9 cellular contexts compared by ENCODE assay signal in the genomic region with DNA sequence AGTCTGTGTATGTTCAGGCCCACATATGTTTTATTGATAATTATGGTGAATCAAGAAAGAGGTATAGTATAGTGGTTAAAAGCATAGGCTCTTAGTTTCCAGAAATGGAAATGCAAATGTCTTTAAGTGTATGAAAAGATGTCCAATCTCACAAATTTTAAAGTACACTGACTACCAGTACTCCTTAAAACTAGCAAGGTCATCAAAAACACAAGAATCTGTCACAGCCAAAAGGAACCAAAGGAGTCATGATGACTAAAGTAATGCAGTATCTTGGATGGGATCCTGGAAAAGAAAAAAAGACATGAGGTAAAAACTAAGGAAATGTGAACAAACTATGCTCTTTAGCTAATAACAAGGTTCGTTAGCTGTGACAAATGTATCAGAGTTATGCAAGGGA. TPM values are rescaled to one million over a fixed set of nuclear protein-coding genes. Genes with fewer than 3 reads are reported as not detected.
A peak's percentile ranks its signal among the peaks of the same experiment; 100 is the strongest.
DNase-seq lines count a peak whose midpoint lies in the region; ATAC-seq and TF ChIP-seq lines count a peak whose summit lies in the region.
"Had no signal": no experiment of that assay in that cellular context is flagged by ENCODE, and none has a peak within 500 bp of the region (broad histone marks: within the 10 kb centered on the region; RNA-seq: fewer than 3 reads in every experiment).

No MANE protein-coding gene starts in this region.

- DNase-seq in GM06990 (ENCODE audit: extremely low read depth, insufficient read length) (no peak), osteoblast (ENCODE audit: insufficient read length, low spot score, missing footprints) (no peak), NCI-H748 treated with DMSO at 0.1 percent for 48 hours (lab: John Stamatoyannopoulos, UW) (no peak), SW480 (ENCODE audit: low spot score) (no peak)
- DNase-seq in effector memory CD4-positive, alpha-beta T cell = no peak
- DNase-seq in stimulated activated CD4-positive, alpha-beta T cell treated with anti-CD3 and anti-CD28 coated beads, Interleukin-12 subunit alpha, Interleukin-12 subunit beta, amount 100 ng/mL, for 4 hours = no peak

- H3K4me3 ChIP-seq in GM06990 (replicated peaks; ENCODE audit: low read depth, low read length) = peak overlapping the region; percentile 69
- peak overlapping the region; percentile 91 for H3K4me3 ChIP-seq in OCI-LY3 (ENCODE audit: low read length)
- H3K4me3 ChIP-seq in effector memory CD4-positive, alpha-beta T cell (ENCODE audit: insufficient read depth, low read depth, low read length, poor library complexity, severe bottlenecking) = peak overlapping the region; percentile 57
- H3K4me3 ChIP-seq in osteoblast (ENCODE audit: insufficient read depth, low read length) = peak overlapping the region; percentile 70

- H3K36me3 ChIP-seq in GM06990 (ENCODE audit: control insufficient read depth, insufficient read depth, low read length) = 0 out of 2 replicates have a peak, but pooled peaks cover 1% of the 10 kb centered on the region
- peaks cover 23% of the 10 kb centered on the region for H3K36me3 ChIP-seq in OCI-LY3 (replicated peaks; ENCODE audit: low read depth, low read length)
- peaks cover 21% of the 10 kb centered on the region for H3K36me3 ChIP-seq in effector memory CD4-positive, alpha-beta T cell (ENCODE audit: control insufficient read depth, insufficient read depth, low read length)
- H3K36me3 ChIP-seq in osteoblast (ENCODE audit: insufficient read depth, low read length) = peaks cover 10% of the 10 kb centered on the region

- H3K9ac ChIP-seq in OCI-LY3 (ENCODE audit: low read length) = peak overlapping the region; percentile 75

- peak overlapping the region; percentile 93 for H3K4me2 ChIP-seq in OCI-LY3 (ENCODE audit: low read length)
- peak overlapping the region; percentile 79 for H3K4me2 ChIP-seq in osteoblast (ENCODE audit: insufficient read depth, low read length)

- H4K20me1 ChIP-seq in OCI-LY3 (ENCODE audit: insufficient read depth, low read length) (no peaks in the 10 kb centered on the region), osteoblast (ENCODE audit: insufficient read depth, low read length) (no peaks in the 10 kb centered on the region)

- H3K27me3 ChIP-seq in GM06990 (replicated peaks; ENCODE audit: control insufficient read depth, insufficient read depth, low read length) (no peaks in the 10 kb centered on the region), OCI-LY3 (ENCODE audit: low read depth, low read length) (no peaks in the 10 kb centered on the region), osteoblast (ENCODE audit: insufficient read depth, low read length) (peaks cover 9% of the 10 kb centered on the region)
- no peaks in the 10 kb centered on the region for H3K27me3 ChIP-seq in effector memory CD4-positive, alpha-beta T cell (replicated peaks; ENCODE audit: control insufficient read depth, insufficient read depth, low read length, poor library complexity, severe bottlenecking)

- no peak for ATAC-seq in HG03457 (IDR thresholded peaks at IDR 0.05; ENCODE audit: unreplicated experiment)

- H3K79me2 ChIP-seq in OCI-LY3 (ENCODE audit: low read length) (peaks cover 20% of the 10 kb centered on the region), osteoblast (ENCODE audit: insufficient read depth, low read length) (peaks cover 12% of the 10 kb centered on the region)

- TF ChIP-seq CTCF in GM06990 (IDR thresholded peaks at IDR 0.05; ENCODE audit: insufficient read depth, low read length, poor library complexity, severe bottlenecking) (no peak), OCI-LY3 (IDR thresholded peaks at IDR 0.05; ENCODE audit: low read depth, low read length) (no peak), osteoblast (IDR thresholded peaks at IDR 0.05; ENCODE audit: extremely low read depth, low read depth, low read length) (no peak)

- no peaks in the 10 kb centered on the region for H3K9me3 ChIP-seq in OCI-LY3 (ENCODE audit: insufficient read depth, low read length)
- H3K9me3 ChIP-seq in effector memory CD4-positive, alpha-beta T cell (ENCODE audit: control insufficient read depth, low read length) = no peaks in the 10 kb centered on the region
- no peaks in the 10 kb centered on the region for H3K9me3 ChIP-seq in osteoblast (ENCODE audit: low read depth, low read length)
- H3K9me3 ChIP-seq: mucosa of descending colon had no signal

- H3K27ac ChIP-seq in OCI-LY3 (ENCODE audit: low read length) (no peak overlapping the region), osteoblast (ENCODE audit: low read depth, low read length) (no peak overlapping the region)
- peak overlapping the region; percentile 3 for H3K27ac ChIP-seq in effector memory CD4-positive, alpha-beta T cell (ENCODE audit: insufficient read depth, low read length, poor library complexity, severe bottlenecking)

- H3K4me1 ChIP-seq in OCI-LY3 (ENCODE audit: low read length) (peaks cover 11% of the 10 kb centered on the region), osteoblast (ENCODE audit: insufficient read depth, low read length) (peaks cover 3% of the 10 kb centered on the region)
- H3K4me1 ChIP-seq in effector memory CD4-positive, alpha-beta T cell (ENCODE audit: control insufficient read depth, insufficient read depth, low read length, poor library complexity, severe bottlenecking) = no peaks in the 10 kb centered on the region

- peak overlapping the region; percentile 95 for H2AFZ ChIP-seq in OCI-LY3 (ENCODE audit: low read depth, low read length)
- H2AFZ ChIP-seq in osteoblast (ENCODE audit: low read length) = peak overlapping the region; percentile 80

RNA-seq across cellular contexts. Expression of a gene that starts 0.7 kb away (rescaled TPM):
- total RNA-seq in osteoblast = 13.8 and 15.3 TPM in 2 replicates
